In genomic region chr22:43345761-43346261, GRCh38 we compare ENCODE assay signal across 1 cellular context.
TF ChIP-seq lines count a peak whose summit lies in the region.

No MANE protein-coding gene starts in this region.

TF ChIP-seq in HEK293, 187 proteins besides CTCF, POLR2A, EP300 and RAD21 (continued from another document):
- TF ChIP-seq PRDM4 (tag by site-specific recombination; IDR thresholded peaks at IDR 0.05) (no peak), ZBTB48 (tag by site-specific recombination; IDR thresholded peaks at IDR 0.05) (peak; percentile 95), ZNF645 (tag by site-specific recombination; IDR thresholded peaks at IDR 0.05) (no peak), ZFP69B (tag by site-specific recombination; IDR thresholded peaks at IDR 0.05) (no peak), ELK4 (IDR thresholded peaks at IDR 0.05; ENCODE audit: borderline replicate concordance, low read depth, low read length) (no peak), ZNF398 (tag by site-specific recombination; IDR thresholded peaks at IDR 0.05) (no peak), ZNF335 (tag by site-specific recombination; conservative IDR thresholded peaks at IDR 0.05) (no peak), ZNF138 (tag by site-specific recombination; IDR thresholded peaks at IDR 0.05; ENCODE audit: borderline replicate concordance) (no peak), ZNF629 (tag by site-specific recombination; IDR thresholded peaks at IDR 0.05) (peak; percentile 62), ZIC2 (tag by site-specific recombination; IDR thresholded peaks at IDR 0.05) (peak; percentile 53; the same call in 1 of the 2 replicates), TSHZ1 (tag by site-specific recombination; IDR thresholded peaks at IDR 0.05; ENCODE audit: borderline replicate concordance) (0 out of 2 replicates have a peak, but pooled peaks have one; percentile 31), SCRT1 (tag by site-specific recombination; IDR thresholded peaks at IDR 0.05; ENCODE audit: borderline replicate concordance) (no peak), ZNF157 (tag by site-specific recombination; IDR thresholded peaks at IDR 0.05) (no peak), ZNF324 (tag by site-specific recombination; IDR thresholded peaks at IDR 0.05) (0 out of 2 replicates have a peak, but pooled peaks have one; percentile 29), ZNF174 (tag by site-specific recombination; IDR thresholded peaks at IDR 0.05) (no peak), PRDM10 (tag by site-specific recombination; IDR thresholded peaks at IDR 0.05) (no peak), SP2 (tag by site-specific recombination; IDR thresholded peaks at IDR 0.05) (no peak), ZNF670 (tag by site-specific recombination; IDR thresholded peaks at IDR 0.05; ENCODE audit: low read depth) (no peak), IKZF3 (tag by site-specific recombination; IDR thresholded peaks at IDR 0.05) (no peak)
